8 cellular contexts compared by ENCODE assay signal in genomic region chr1:184563308-184563707, GRCh38.
DNase-seq lines count a peak whose midpoint lies in the region; ATAC-seq and TF ChIP-seq lines count a peak whose summit lies in the region.

No MANE protein-coding gene starts in this region.

- no peak overlapping the region for H2AFZ ChIP-seq in neural cell (ENCODE audit: low read depth, low read length)

- TF ChIP-seq CTCF in GM12865 (IDR thresholded peaks at IDR 0.05; ENCODE audit: insufficient read depth, low read depth, low read length, missing control alignments): peak; percentile 30
- peak; percentile 46 for TF ChIP-seq CTCF in colonic mucosa (IDR thresholded peaks at IDR 0.05)
- TF ChIP-seq CTCF in neural cell (IDR thresholded peaks at IDR 0.05; ENCODE audit: poor library complexity, severe bottlenecking): peak; percentile 63

- no peaks in the 10 kb centered on the region for H3F3A ChIP-seq in neural cell (ENCODE audit: insufficient read depth, low read length, poor library complexity, severe bottlenecking)

- TF ChIP-seq EP300 in neural cell (conservative IDR thresholded peaks at IDR 0.05; ENCODE audit: poor library complexity, severe bottlenecking): no peak

- H3K27me3 ChIP-seq in colonic mucosa: no peaks in the 10 kb centered on the region
- H3K27me3 ChIP-seq in neural cell (ENCODE audit: insufficient read depth, low read depth, low read length): no peaks in the 10 kb centered on the region

- peaks cover under 1% of the 10 kb centered on the region for H3K4me1 ChIP-seq in colonic mucosa

- no peak overlapping the region for H3K4me3 ChIP-seq in GM12865 (ENCODE audit: low read depth, low read length)
- no peak overlapping the region for H3K4me3 ChIP-seq in colonic mucosa
- H3K4me3 ChIP-seq in neural cell (ENCODE audit: low read length): no peak overlapping the region

- H3K27ac Mint-ChIP-seq in activated CD8-positive, alpha-beta memory T cell treated with anti-CD3 and anti-CD28 coated beads, Interleukin-2, amount 10 ng/mL, durations not matched to agents 7 days and 5 days: no peak overlapping the region

- ATAC-seq in activated CD8-positive, alpha-beta memory T cell treated with anti-CD3 and anti-CD28 coated beads, Interleukin-2, amount 10 ng/mL, durations not matched to agents 7 days and 5 days: no peak

- H3K9me3 ChIP-seq in colonic mucosa (no peaks in the 10 kb centered on the region), neural cell (ENCODE audit: low read length) (no peaks in the 10 kb centered on the region)

- no peaks in the 10 kb centered on the region for H3K9me2 ChIP-seq in neural cell (ENCODE audit: insufficient read depth, low read length)

- TF ChIP-seq RAD21 in neural cell (conservative IDR thresholded peaks at IDR 0.05): peak; percentile 66

- no peaks in the 10 kb centered on the region for H4K20me1 ChIP-seq in neural cell (ENCODE audit: insufficient read depth)

- no peaks in the 10 kb centered on the region for H3K9me3 Mint-ChIP-seq in activated CD8-positive, alpha-beta memory T cell treated with anti-CD3 and anti-CD28 coated beads, Interleukin-2, amount 10 ng/mL, durations not matched to agents 7 days and 5 days (ENCODE audit: low read depth)

- DNase-seq in GM12865 (ENCODE audit: low read depth) (peak; percentile 41), NCI-H446 treated with DMSO at 0.1 percent for 48 hours (lab: John Stamatoyannopoulos, UW) (peak; percentile 17), colonic mucosa (no peak), DMS114 treated with DMSO at 0.1 percent for 48 hours (lab: John Stamatoyannopoulos, UW; ENCODE audit: unreplicated experiment) (no peak), ecto neural progenitor cell (ENCODE audit: low spot score) (no peak)
- DNase-seq in stimulated activated CD4-positive, alpha-beta T cell treated with anti-CD3 and anti-CD28 coated beads, Interleukin-2, amount 100 ng/mL, for 24 hours: no peak
- no peak for DNase-seq in activated CD8-positive, alpha-beta memory T cell treated with anti-CD3 and anti-CD28 coated beads, Interleukin-2, amount 10 ng/mL, durations not matched to agents 7 days and 5 days

- intact Hi-C loops in colonic mucosa (cut with DNase I): loop anchor here (5.0 to 10.0 kb wide), 2 partner anchors 91 to 486 kb away; no protein-coding TSS in a partner anchor

- H3K9ac ChIP-seq in colonic mucosa (ENCODE audit: low read depth in 2 of 2, low read length in 2 of 2): no peak overlapping the region
- no peak overlapping the region for H3K9ac ChIP-seq in neural cell (ENCODE audit: low read length)

- H3K36me3 Mint-ChIP-seq in activated CD8-positive, alpha-beta memory T cell treated with anti-CD3 and anti-CD28 coated beads, Interleukin-2, amount 10 ng/mL, durations not matched to agents 7 days and 5 days: no peaks in the 10 kb centered on the region

- no peak overlapping the region for H3K4me3 Mint-ChIP-seq in activated CD8-positive, alpha-beta memory T cell treated with anti-CD3 and anti-CD28 coated beads, Interleukin-2, amount 10 ng/mL, durations not matched to agents 7 days and 5 days

- H3K36me3 ChIP-seq in colonic mucosa (no peaks in the 10 kb centered on the region), neural cell (ENCODE audit: insufficient read depth, low read length) (no peaks in the 10 kb centered on the region)

- CTCF ChIA-PET in activated CD8-positive, alpha-beta memory T cell treated with anti-CD3 and anti-CD28 coated beads, Interleukin-2, amount 10 ng/mL, durations not matched to agents 7 days and 5 days (lab: Charles Lee): interaction anchor here (1.1 to 1.2 kb wide), 2 partner anchors 14 to 174 kb away, joined by 3 read pairs; no protein-coding TSS in a partner anchor

- H3K27me3 Mint-ChIP-seq in activated CD8-positive, alpha-beta memory T cell treated with anti-CD3 and anti-CD28 coated beads, Interleukin-2, amount 10 ng/mL, durations not matched to agents 7 days and 5 days: peaks cover 7% of the 10 kb centered on the region

- H3K4me2 ChIP-seq in neural cell (ENCODE audit: low read length): no peak overlapping the region

- no peaks in the 10 kb centered on the region for H3K4me1 Mint-ChIP-seq in activated CD8-positive, alpha-beta memory T cell treated with anti-CD3 and anti-CD28 coated beads, Interleukin-2, amount 10 ng/mL, durations not matched to agents 7 days and 5 days

- no peaks in the 10 kb centered on the region for H3K79me2 ChIP-seq in neural cell (replicated peaks; ENCODE audit: insufficient read depth, low read length)

- no peak overlapping the region for H3K27ac ChIP-seq in colonic mucosa
- no peak overlapping the region for H3K27ac ChIP-seq in neural cell (ENCODE audit: low read length)

TF ChIP-seq in neural cell, 6 proteins besides CTCF, POLR2A, EP300 and RAD21:
- TF ChIP-seq EZH2 (IDR thresholded peaks at IDR 0.05; ENCODE audit: borderline replicate concordance, insufficient read depth, low read length, poor library complexity, severe bottlenecking): no peak
- peak; percentile 60 for TF ChIP-seq SMC3 (conservative IDR thresholded peaks at IDR 0.05; ENCODE audit: poor library complexity)

Comparison
In these comparisons a context has a peak if more than half of its experiments do, and no peak if none do; other contexts are left out.
1. DNase-seq: peak in GM12865 (single experiment) and NCI-H446 treated with DMSO at 0.1 percent for 48 hours (single experiment); none in colonic mucosa (single experiment), stimulated activated CD4-positive, alpha-beta T cell treated with anti-CD3 and anti-CD28 coated beads, Interleukin-2, amount 100 ng/mL, for 24 hours (0 of 2), DMS114 treated with DMSO at 0.1 percent for 48 hours (single experiment), activated CD8-positive, alpha-beta memory T cell treated with anti-CD3 and anti-CD28 coated beads, Interleukin-2, amount 10 ng/mL, durations not matched to agents 7 days and 5 days (single experiment) and ecto neural progenitor cell (single experiment).
2. Peak in every context shown above with its lines, with median percentiles within 50 percentile points of each other: CTCF ChIP-seq.